In genomic region chr14:35400707-35401421, GRCh38 we compare ENCODE assay signal across 1 cellular context.
TF ChIP-seq lines count a peak whose summit lies in the region.

No MANE protein-coding gene starts in this region.

TF ChIP-seq in GM12878, 131 proteins besides CTCF, POLR2A, EP300 and RAD21 (continued from another document):
- TF ChIP-seq ZBTB11 (CRISPR knock-in tag; IDR thresholded peaks at IDR 0.05) = 0 out of 2 replicates have a peak, but pooled peaks have one; percentile 11
- 0 out of 2 replicates have a peak, but pooled peaks have one; percentile 14 for TF ChIP-seq LARP7 (IDR thresholded peaks at IDR 0.05)
- peak in 1 of 2 experiments; percentile 52; a peak in 1 of 3 replicates for TF ChIP-seq EGR1 (IDR thresholded peaks at IDR 0.05; ENCODE audit: borderline replicate concordance in 1 of 2, low read depth in 2 of 2, low read length in 2 of 2)
- TF ChIP-seq PML (IDR thresholded peaks at IDR 0.05; ENCODE audit: low read length) = 0 out of 2 replicates have a peak, but pooled peaks have one; percentile 27
- TF ChIP-seq BACH1 (IDR thresholded peaks at IDR 0.05; ENCODE audit: borderline replicate concordance) = peak; percentile 15; the same call in 1 of the 2 replicates
- peak; percentile 56 for TF ChIP-seq BMI1 (IDR thresholded peaks at IDR 0.05; ENCODE audit: borderline replicate concordance)
- TF ChIP-seq SMAD5 (IDR thresholded peaks at IDR 0.05; ENCODE audit: low read depth) = 0 out of 2 replicates have a peak, but pooled peaks have one; percentile 75
- no peak for TF ChIP-seq ZNF592 (IDR thresholded peaks at IDR 0.05)
- TF ChIP-seq CEBPB (IDR thresholded peaks at IDR 0.05; ENCODE audit: borderline replicate concordance in 1 of 2, low read depth in 2 of 2, low read length in 2 of 2) = peak in 1 of 2 experiments; percentile 38; a peak in 1 of 4 replicates
- TF ChIP-seq HDGF (IDR thresholded peaks at IDR 0.05) = no peak
- TF ChIP-seq CUX1 (IDR thresholded peaks at IDR 0.05; ENCODE audit: insufficient replicate concordance, low read depth, low read length) = peak; percentile 37
- TF ChIP-seq POLR2AphosphoS5 (IDR thresholded peaks at IDR 0.05; ENCODE audit: low read length) = peak; percentile 88
- no peak for TF ChIP-seq FOS (IDR thresholded peaks at IDR 0.05; ENCODE audit: borderline replicate concordance, extremely low read depth, insufficient read length)
- peak; percentile 61; the same call in 1 of the 2 replicates for TF ChIP-seq MXI1 (IDR thresholded peaks at IDR 0.05; ENCODE audit: low read depth, low read length)
- TF ChIP-seq MTA3 (IDR thresholded peaks at IDR 0.05; ENCODE audit: borderline replicate concordance, low read length) = peak; percentile 98
- TF ChIP-seq, protein P1, sequence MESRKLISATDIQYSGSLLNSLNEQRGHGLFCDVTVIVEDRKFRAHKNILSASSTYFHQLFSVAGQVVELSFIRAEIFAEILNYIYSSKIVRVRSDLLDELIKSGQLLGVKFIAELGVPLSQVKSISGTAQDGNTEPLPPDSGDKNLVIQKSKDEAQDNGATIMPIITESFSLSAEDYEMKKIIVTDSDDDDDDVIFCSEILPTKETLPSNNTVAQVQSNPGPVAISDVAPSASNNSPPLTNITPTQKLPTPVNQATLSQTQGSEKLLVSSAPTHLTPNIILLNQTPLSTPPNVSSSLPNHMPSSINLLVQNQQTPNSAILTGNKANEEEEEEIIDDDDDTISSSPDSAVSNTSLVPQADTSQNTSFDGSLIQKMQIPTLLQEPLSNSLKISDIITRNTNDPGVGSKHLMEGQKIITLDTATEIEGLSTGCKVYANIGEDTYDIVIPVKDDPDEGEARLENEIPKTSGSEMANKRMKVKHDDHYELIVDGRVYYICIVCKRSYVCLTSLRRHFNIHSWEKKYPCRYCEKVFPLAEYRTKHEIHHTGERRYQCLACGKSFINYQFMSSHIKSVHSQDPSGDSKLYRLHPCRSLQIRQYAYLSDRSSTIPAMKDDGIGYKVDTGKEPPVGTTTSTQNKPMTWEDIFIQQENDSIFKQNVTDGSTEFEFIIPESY (IDR thresholded peaks at IDR 0.05) = no peak
- peak; percentile 19; the same call in 1 of the 2 replicates for TF ChIP-seq NFIC (IDR thresholded peaks at IDR 0.05; ENCODE audit: low read depth, low read length)
- TF ChIP-seq POLR2AphosphoS2 (IDR thresholded peaks at IDR 0.05; ENCODE audit: low read depth, low read length) = peak; percentile 48; the same call in 1 of the 2 replicates
- TF ChIP-seq, protein P2, sequence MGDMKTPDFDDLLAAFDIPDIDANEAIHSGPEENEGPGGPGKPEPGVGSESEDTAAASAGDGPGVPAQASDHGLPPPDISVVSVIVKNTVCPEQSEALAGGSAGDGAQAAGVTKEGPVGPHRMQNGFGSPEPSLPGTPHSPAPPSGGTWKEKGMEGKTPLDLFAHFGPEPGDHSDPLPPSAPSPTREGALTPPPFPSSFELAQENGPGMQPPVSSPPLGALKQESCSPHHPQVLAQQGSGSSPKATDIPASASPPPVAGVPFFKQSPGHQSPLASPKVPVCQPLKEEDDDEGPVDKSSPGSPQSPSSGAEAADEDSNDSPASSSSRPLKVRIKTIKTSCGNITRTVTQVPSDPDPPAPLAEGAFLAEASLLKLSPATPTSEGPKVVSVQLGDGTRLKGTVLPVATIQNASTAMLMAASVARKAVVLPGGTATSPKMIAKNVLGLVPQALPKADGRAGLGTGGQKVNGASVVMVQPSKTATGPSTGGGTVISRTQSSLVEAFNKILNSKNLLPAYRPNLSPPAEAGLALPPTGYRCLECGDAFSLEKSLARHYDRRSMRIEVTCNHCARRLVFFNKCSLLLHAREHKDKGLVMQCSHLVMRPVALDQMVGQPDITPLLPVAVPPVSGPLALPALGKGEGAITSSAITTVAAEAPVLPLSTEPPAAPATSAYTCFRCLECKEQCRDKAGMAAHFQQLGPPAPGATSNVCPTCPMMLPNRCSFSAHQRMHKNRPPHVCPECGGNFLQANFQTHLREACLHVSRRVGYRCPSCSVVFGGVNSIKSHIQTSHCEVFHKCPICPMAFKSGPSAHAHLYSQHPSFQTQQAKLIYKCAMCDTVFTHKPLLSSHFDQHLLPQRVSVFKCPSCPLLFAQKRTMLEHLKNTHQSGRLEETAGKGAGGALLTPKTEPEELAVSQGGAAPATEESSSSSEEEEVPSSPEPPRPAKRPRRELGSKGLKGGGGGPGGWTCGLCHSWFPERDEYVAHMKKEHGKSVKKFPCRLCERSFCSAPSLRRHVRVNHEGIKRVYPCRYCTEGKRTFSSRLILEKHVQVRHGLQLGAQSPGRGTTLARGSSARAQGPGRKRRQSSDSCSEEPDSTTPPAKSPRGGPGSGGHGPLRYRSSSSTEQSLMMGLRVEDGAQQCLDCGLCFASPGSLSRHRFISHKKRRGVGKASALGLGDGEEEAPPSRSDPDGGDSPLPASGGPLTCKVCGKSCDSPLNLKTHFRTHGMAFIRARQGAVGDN (IDR thresholded peaks at IDR 0.05) = 0 out of 2 replicates have a peak, but pooled peaks have one; percentile 20
- TF ChIP-seq PAX5 (IDR thresholded peaks at IDR 0.05; ENCODE audit: borderline replicate concordance, low read depth, low read length) = 0 out of 2 replicates have a peak, but pooled peaks have one; percentile 6
- 0 out of 2 replicates have a peak, but pooled peaks have one; percentile 13 for TF ChIP-seq RUNX3 (IDR thresholded peaks at IDR 0.05; ENCODE audit: low read length)
- peak in 1 of 2 experiments; percentile 30; a peak in 2 of 4 replicates for TF ChIP-seq IKZF2 (IDR thresholded peaks at IDR 0.05)
- no peak for TF ChIP-seq BRCA1 (IDR thresholded peaks at IDR 0.05; ENCODE audit: low read depth, low read length)
- TF ChIP-seq, protein P3, sequence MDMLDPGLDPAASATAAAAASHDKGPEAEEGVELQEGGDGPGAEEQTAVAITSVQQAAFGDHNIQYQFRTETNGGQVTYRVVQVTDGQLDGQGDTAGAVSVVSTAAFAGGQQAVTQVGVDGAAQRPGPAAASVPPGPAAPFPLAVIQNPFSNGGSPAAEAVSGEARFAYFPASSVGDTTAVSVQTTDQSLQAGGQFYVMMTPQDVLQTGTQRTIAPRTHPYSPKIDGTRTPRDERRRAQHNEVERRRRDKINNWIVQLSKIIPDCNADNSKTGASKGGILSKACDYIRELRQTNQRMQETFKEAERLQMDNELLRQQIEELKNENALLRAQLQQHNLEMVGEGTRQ (IDR thresholded peaks at IDR 0.05; ENCODE audit: borderline replicate concordance, low read depth, low read length) = no peak
- TF ChIP-seq, protein P4, sequence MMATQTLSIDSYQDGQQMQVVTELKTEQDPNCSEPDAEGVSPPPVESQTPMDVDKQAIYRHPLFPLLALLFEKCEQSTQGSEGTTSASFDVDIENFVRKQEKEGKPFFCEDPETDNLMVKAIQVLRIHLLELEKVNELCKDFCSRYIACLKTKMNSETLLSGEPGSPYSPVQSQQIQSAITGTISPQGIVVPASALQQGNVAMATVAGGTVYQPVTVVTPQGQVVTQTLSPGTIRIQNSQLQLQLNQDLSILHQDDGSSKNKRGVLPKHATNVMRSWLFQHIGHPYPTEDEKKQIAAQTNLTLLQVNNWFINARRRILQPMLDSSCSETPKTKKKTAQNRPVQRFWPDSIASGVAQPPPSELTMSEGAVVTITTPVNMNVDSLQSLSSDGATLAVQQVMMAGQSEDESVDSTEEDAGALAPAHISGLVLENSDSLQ (IDR thresholded peaks at IDR 0.05) = no peak
